8 cellular contexts compared by ENCODE assay signal in the genomic region with DNA sequence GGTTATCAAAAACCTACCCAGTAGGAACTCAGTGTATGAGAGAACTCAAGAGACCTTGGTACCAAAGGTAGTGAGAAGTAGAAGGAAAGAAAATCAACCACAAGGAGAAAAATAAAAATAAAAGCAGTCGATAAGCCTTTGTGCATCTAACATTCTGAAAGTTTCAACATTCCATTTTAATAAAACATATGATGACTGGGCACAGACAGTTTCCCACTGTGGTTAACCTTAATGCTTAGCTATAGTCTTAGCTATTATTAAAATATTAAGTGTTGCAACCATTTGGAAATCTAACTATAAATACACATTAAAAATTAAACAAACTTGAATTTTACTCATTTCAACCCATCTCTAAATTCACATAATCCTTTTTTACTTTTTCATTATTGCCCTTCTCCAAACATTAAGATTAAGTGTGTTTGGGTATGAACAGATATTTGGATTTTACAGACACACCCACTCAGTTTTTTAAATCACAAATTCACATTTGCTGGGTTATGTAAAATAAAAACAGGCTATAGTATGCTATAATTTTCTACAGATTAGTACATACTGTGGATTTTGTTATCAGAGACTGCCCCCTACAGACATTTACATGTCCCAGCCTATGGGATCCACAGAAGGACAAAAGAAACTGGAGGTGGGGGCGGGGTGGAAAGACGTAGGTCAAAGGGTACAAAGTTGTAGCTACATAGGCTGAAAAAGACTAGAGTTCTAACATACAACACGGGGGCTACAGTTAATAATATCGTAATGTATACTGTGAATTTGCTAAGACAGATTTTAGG. TPM values are rescaled to one million over a fixed set of nuclear protein-coding genes. Genes with fewer than 3 reads are reported as not detected.
A peak's percentile ranks its signal among the peaks of the same experiment; 100 is the strongest.
DNase-seq lines count a peak whose midpoint lies in the region; ATAC-seq and TF ChIP-seq lines count a peak whose summit lies in the region.

No MANE protein-coding gene starts in this region.

- H3K4me1 Mint-ChIP-seq in CD8-positive, alpha-beta T cell (ENCODE audit: low read depth), result peaks cover 1% of the 10 kb centered on the region
- H3K4me1 Mint-ChIP-seq in immature natural killer cell, result no peaks in the 10 kb centered on the region

- POLR2A ChIA-PET in CD8-positive, alpha-beta T cell (lab: Charles Lee), result interaction anchor here (0.9 kb wide), 1 partner anchor 14 kb away, joined by 3 read pairs; no protein-coding TSS in a partner anchor

- DNase-seq in CD8-positive, alpha-beta T cell, result peak in 2 of 7 experiments; percentile 11 to 35
- DNase-seq in HT-29 (ENCODE audit: low spot score) (peak; percentile 7), immature natural killer cell (peak; percentile 24 to 39 (median 31)), NCI-H774 (lab: John Stamatoyannopoulos, UW) (no peak), putamen (ENCODE audit: low spot score) (no peak), GM19240 (ENCODE audit: insufficient read length, low spot score) (no peak), DMS79 treated with DMSO at 0.1 percent for 48 hours (lab: John Stamatoyannopoulos, UW) (no peak)

- H3K4me1 ChIP-seq in CD8-positive, alpha-beta T cell (ENCODE audit: insufficient read depth, low read length), result no peaks in the 10 kb centered on the region

- no peak overlapping the region for H3K4me3 Mint-ChIP-seq in CD8-positive, alpha-beta T cell
- no peak overlapping the region for H3K4me3 Mint-ChIP-seq in immature natural killer cell

- no peaks in the 10 kb centered on the region for H3K27me3 Mint-ChIP-seq in CD8-positive, alpha-beta T cell (ENCODE audit: low read depth)
- peaks cover 0 to 2% (median 0%) of the 10 kb centered on the region in 3 donors for H3K27me3 Mint-ChIP-seq in immature natural killer cell (ENCODE audit: low read depth in 3 of 3)

- peaks cover 51% of the 10 kb centered on the region for H3K36me3 Mint-ChIP-seq in CD8-positive, alpha-beta T cell
- H3K36me3 Mint-ChIP-seq in immature natural killer cell, result peaks cover 11 to 28% (median 18%) of the 10 kb centered on the region in 3 donors

- peak overlapping the region; percentile 16 for H3K27ac Mint-ChIP-seq in CD8-positive, alpha-beta T cell
- peak overlapping the region in 2 of 6 donors; percentile 7 to 66 for H3K27ac Mint-ChIP-seq in immature natural killer cell

- no peaks in the 10 kb centered on the region for H3K9me3 Mint-ChIP-seq in CD8-positive, alpha-beta T cell
- H3K9me3 Mint-ChIP-seq in immature natural killer cell, result no peaks in the 10 kb centered on the region

- no peaks in the 10 kb centered on the region for H3K27me3 ChIP-seq in CD8-positive, alpha-beta T cell (ENCODE audit: insufficient read depth, low read length)

- no peaks in the 10 kb centered on the region for H3K36me3 ChIP-seq in CD8-positive, alpha-beta T cell (ENCODE audit: insufficient read depth, low read length)

- CTCF ChIA-PET in CD8-positive, alpha-beta T cell (lab: Charles Lee), result interaction anchor here (0.7 to 5.5 kb wide), 5 partner anchors 68 to 598 kb away, joined by 3 to 30 read pairs (median 3); no protein-coding TSS in a partner anchor

- H3K4me3 ChIP-seq in CD8-positive, alpha-beta T cell (ENCODE audit: low read depth, low read length), result no peak overlapping the region
- H3K4me3 ChIP-seq in WI38 (ENCODE audit: low read depth, low read length), result no peak overlapping the region

- no peak overlapping the region for H3K27ac ChIP-seq in CD8-positive, alpha-beta T cell (ENCODE audit: low read depth, low read length)

- peak; percentile 73 for ATAC-seq in CD8-positive, alpha-beta T cell

- intact Hi-C loops in CD8-positive, alpha-beta T cell (cut with DNase I, micrococcal nuclease), result loop anchor here in 1 of 2 experiments (1.0 to 10.0 kb wide), 2 partner anchors 597 to 1213 kb away; a partner anchor contains a TSS

- TF ChIP-seq CTCF in CD8-positive, alpha-beta T cell (IDR thresholded peaks at IDR 0.05), result peak; percentile 54
- peak; percentile 47 for TF ChIP-seq CTCF in WI38 (IDR thresholded peaks at IDR 0.05; ENCODE audit: low read depth, low read length)

- no peaks in the 10 kb centered on the region for H3K9me3 ChIP-seq in CD8-positive, alpha-beta T cell (ENCODE audit: low read length)

RNA-seq across cellular contexts. Expression of a gene that starts 32.8 kb away (rescaled TPM):
- total RNA-seq in CD8-positive, alpha-beta T cell, result 10 to 100 TPM; 11.1 to 11.6 TPM
- 4.3 and 5.8 TPM in 2 replicates for total RNA-seq in HT-29 (2014; rRNA removed; shearing (Covaris generic))
- polyA plus RNA-seq in immature natural killer cell, result 10 to 100 TPM in 2 of 3 donors, 1 to 10 TPM in 1; 5.9 to 13.4 (median 10.2) TPM

Comparison
In these comparisons a context has a peak if more than half of its experiments do, and no peak if none do; other contexts are left out.
1. DNase-seq: peak in HT-29 (single experiment) and immature natural killer cell (3 of 3); none in NCI-H774 (single experiment), putamen (single experiment), GM19240 (single experiment) and DMS79 treated with DMSO at 0.1 percent for 48 hours (single experiment).